Comparison of ENCODE assay signal across 29 cellular contexts in the genomic region with DNA sequence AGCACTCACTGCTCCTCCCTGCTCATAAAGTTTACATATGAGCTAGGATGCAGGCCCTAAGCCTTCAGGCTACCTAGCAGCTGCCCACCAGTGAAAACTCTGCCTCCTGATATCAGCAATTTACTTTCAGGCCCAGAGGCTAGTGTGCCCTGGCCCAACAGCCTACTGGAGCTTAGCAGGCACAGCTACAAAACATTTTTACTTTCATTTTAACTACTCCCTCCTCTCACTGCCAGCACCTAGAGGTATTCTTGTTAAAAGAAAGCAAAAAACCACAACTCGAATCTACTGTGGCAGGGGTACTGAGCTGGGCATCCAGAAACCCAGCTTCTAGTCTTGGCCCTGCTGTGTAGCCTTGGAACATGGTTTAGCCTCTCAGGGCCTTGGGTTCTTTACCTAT. TPM values are rescaled to one million over a fixed set of nuclear protein-coding genes. Genes with fewer than 3 reads are reported as not detected.
A peak's percentile ranks its signal among the peaks of the same experiment; 100 is the strongest.
DNase-seq lines count a peak whose midpoint lies in the region; ATAC-seq and TF ChIP-seq lines count a peak whose summit lies in the region.
"Had no signal": no experiment of that assay in that cellular context is flagged by ENCODE, and none has a peak within 500 bp of the region (broad histone marks: within the 10 kb centered on the region; RNA-seq: fewer than 3 reads in every experiment).

No MANE protein-coding gene starts in this region.

- peaks cover 0 to 2% (median 0%) of the 10 kb centered on the region in 7 donors for H3K9me3 Mint-ChIP-seq in CD4-positive, CD25-positive, alpha-beta regulatory T cell
- H3K9me3 Mint-ChIP-seq in osteocyte (ENCODE audit: unreplicated experiment) = no peaks in the 10 kb centered on the region
- H3K9me3 Mint-ChIP-seq: activated naive CD8-positive, alpha-beta T cell treated with anti-CD3 and anti-CD28 coated beads, Interleukin-2, amount 10 ng/mL, durations not matched to agents 7 days and 5 days; stimulated activated memory B cell treated with anti-CD40 and anti-IgM and Interleukin-4, amounts not matched to agents 10 μg/mL and 1 μg/mL and 100 μg/mL, for 72 hours had no signal

- no peak for ATAC-seq in CD4-positive, CD25-positive, alpha-beta regulatory T cell (ENCODE audit: low read depth in 2 of 2)
- ATAC-seq in GM18867 (IDR thresholded peaks at IDR 0.05; ENCODE audit: unreplicated experiment) (peak; percentile 80), HG02588 (IDR thresholded peaks at IDR 0.05; ENCODE audit: unreplicated experiment) (peak; percentile 50)
- ATAC-seq: heart right ventricle; stimulated activated memory B cell treated with anti-CD40 and anti-IgM and Interleukin-4, amounts not matched to agents 10 μg/mL and 1 μg/mL and 100 μg/mL, for 72 hours had no signal

- no peak overlapping the region for H3K27ac ChIP-seq in CD4-positive, CD25-positive, alpha-beta regulatory T cell (ENCODE audit: insufficient read depth, low read length, poor library complexity, severe bottlenecking)
- H3K27ac ChIP-seq in KOPT-K1 (ENCODE audit: low read depth, low read length, poor library complexity, severe bottlenecking) = peak overlapping the region; percentile 19
- H3K27ac ChIP-seq: heart right ventricle, HL-60, thoracic aorta had no signal

- H3K4me3 Mint-ChIP-seq in CD4-positive, CD25-positive, alpha-beta regulatory T cell = no peak overlapping the region
- H3K4me3 Mint-ChIP-seq in osteocyte (ENCODE audit: unreplicated experiment) = no peak overlapping the region
- H3K4me3 Mint-ChIP-seq: activated naive CD8-positive, alpha-beta T cell treated with anti-CD3 and anti-CD28 coated beads, Interleukin-2, amount 10 ng/mL, durations not matched to agents 7 days and 5 days; naive B cell; stimulated activated memory B cell treated with anti-CD40 and anti-IgM and Interleukin-4, amounts not matched to agents 10 μg/mL and 1 μg/mL and 100 μg/mL, for 72 hours had no signal

- no peak for TF ChIP-seq CTCF in osteocyte (IDR thresholded peaks at IDR 0.05)

- H3K9me3 ChIP-seq in CD4-positive, CD25-positive, alpha-beta regulatory T cell (ENCODE audit: control insufficient read depth in 2 of 2, low read length in 2 of 2) = no peaks in the 10 kb centered on the region
- H3K9me3 ChIP-seq in KOPT-K1 (ENCODE audit: insufficient read depth, low read length, poor library complexity, severe bottlenecking) = no peaks in the 10 kb centered on the region
- H3K9me3 ChIP-seq: heart right ventricle, MG63, thoracic aorta had no signal

- peak overlapping the region; percentile 10 to 72 (median 38) for H3K27ac Mint-ChIP-seq in CD4-positive, CD25-positive, alpha-beta regulatory T cell
- H3K27ac Mint-ChIP-seq in osteocyte (ENCODE audit: unreplicated experiment) = no peak overlapping the region
- H3K27ac Mint-ChIP-seq: activated naive CD8-positive, alpha-beta T cell treated with anti-CD3 and anti-CD28 coated beads, Interleukin-2, amount 10 ng/mL, durations not matched to agents 7 days and 5 days; naive B cell; stimulated activated memory B cell treated with anti-CD40 and anti-IgM and Interleukin-4, amounts not matched to agents 10 μg/mL and 1 μg/mL and 100 μg/mL, for 72 hours had no signal

- no peaks in the 10 kb centered on the region for H3K36me3 Mint-ChIP-seq in CD4-positive, CD25-positive, alpha-beta regulatory T cell
- no peaks in the 10 kb centered on the region for H3K36me3 Mint-ChIP-seq in osteocyte (ENCODE audit: unreplicated experiment)
- H3K36me3 Mint-ChIP-seq: activated naive CD8-positive, alpha-beta T cell treated with anti-CD3 and anti-CD28 coated beads, Interleukin-2, amount 10 ng/mL, durations not matched to agents 7 days and 5 days; naive B cell; stimulated activated memory B cell treated with anti-CD40 and anti-IgM and Interleukin-4, amounts not matched to agents 10 μg/mL and 1 μg/mL and 100 μg/mL, for 72 hours had no signal

- peaks cover 5% of the 10 kb centered on the region for H3K4me1 ChIP-seq in CD4-positive, CD25-positive, alpha-beta regulatory T cell (ENCODE audit: control insufficient read depth, insufficient read depth, low read length, poor library complexity, severe bottlenecking)
- H3K4me1 ChIP-seq: heart right ventricle had no signal

- peaks cover 2% of the 10 kb centered on the region for H3K27me3 ChIP-seq in CD4-positive, CD25-positive, alpha-beta regulatory T cell (ENCODE audit: control insufficient read depth, insufficient read depth, low read length)

- H3K4me1 Mint-ChIP-seq in CD4-positive, CD25-positive, alpha-beta regulatory T cell = peaks cover 0 to 7% (median 2%) of the 10 kb centered on the region in 4 donors
- no peaks in the 10 kb centered on the region for H3K4me1 Mint-ChIP-seq in osteocyte (ENCODE audit: unreplicated experiment)

- H3K27me3 Mint-ChIP-seq in CD4-positive, CD25-positive, alpha-beta regulatory T cell = peaks cover 8% of the 10 kb centered on the region
- H3K27me3 Mint-ChIP-seq in osteocyte (ENCODE audit: unreplicated experiment) = peaks cover 11% of the 10 kb centered on the region

- H3K4me3 ChIP-seq in CD4-positive, CD25-positive, alpha-beta regulatory T cell (ENCODE audit: low read depth, low read length) = no peak overlapping the region
- H3K4me3 ChIP-seq: heart right ventricle, MG63, skin epidermis, thoracic aorta had no signal

- DNase-seq in CD4-positive, CD25-positive, alpha-beta regulatory T cell = peak in 1 of 3 donors; percentile 26
- no peak for DNase-seq in DMS153 (lab: John Stamatoyannopoulos, UW)
- DNase-seq in dedifferentiated amniotic fluid mesenchymal stem cell (ENCODE audit: extremely low spot score) = no peak
- no peak for DNase-seq in osteocyte (ENCODE audit: extremely low spot score, unreplicated experiment)
- DNase-seq in kidney tubule cell (ENCODE audit: low spot score) = no peak
- DNase-seq: activated CD4-positive, alpha-beta T cell treated with anti-CD3 and anti-CD28 coated beads for 4 hours; activated CD8-positive, alpha-beta memory T cell treated with anti-CD3 and anti-CD28 coated beads, Interleukin-2, amount 50 U/mL, for 4 hours; activated effector memory CD4-positive, alpha-beta T cell treated with Interleukin-2 at 50 U/mL for 16 hours; activated naive CD8-positive, alpha-beta T cell treated with anti-CD3 and anti-CD28 coated beads, Interleukin-2, amount 10 ng/mL, durations not matched to agents 7 days and 5 days; DMS 273 treated with DMSO at 0.1 percent for 48 hours; foreskin fibroblast; heart right ventricle; mesendoderm; MG63; naive B cell; NCI-H1436 treated with DMSO at 0.1 percent for 48 hours; NCI-H524 treated with DMSO at 0.1 percent for 48 hours; nucleus accumbens; stimulated activated CD4-positive, alpha-beta T cell treated with anti-CD3 and anti-CD28 coated beads, Interleukin-2, amount 100 ng/mL, for 24 hours had no signal

- H3K36me3 ChIP-seq in CD4-positive, CD25-positive, alpha-beta regulatory T cell (ENCODE audit: control insufficient read depth, insufficient read depth, low read length) = no peaks in the 10 kb centered on the region
- H3K36me3 ChIP-seq in KOPT-K1 (ENCODE audit: insufficient read depth, low read length) = no peaks in the 10 kb centered on the region
- H3K36me3 ChIP-seq: heart right ventricle, MG63, thoracic aorta had no signal

RNA-seq across cellular contexts. Expression of a gene that starts 5.8 kb away (rescaled TPM):
- total RNA-seq in CD4-positive, CD25-positive, alpha-beta regulatory T cell = not detected
- not detected for polyA plus RNA-seq in CD4-positive, CD25-positive, alpha-beta regulatory T cell
- not detected in 2 replicates for total RNA-seq in osteocyte
- total RNA-seq: activated naive CD8-positive, alpha-beta T cell treated with anti-CD3 and anti-CD28 coated beads, Interleukin-2, amount 10 ng/mL, durations not matched to agents 7 days and 5 days; epithelial cell of proximal tubule; G401; heart right ventricle; thoracic aorta had no signal
- polyA plus RNA-seq: AG04450, heart right ventricle had no signal

RNA-seq across cellular contexts. Expression of a gene that starts 36.3 kb away (rescaled TPM):
- not detected for total RNA-seq in CD4-positive, CD25-positive, alpha-beta regulatory T cell
- not detected for polyA plus RNA-seq in CD4-positive, CD25-positive, alpha-beta regulatory T cell
- not detected in 2 replicates for total RNA-seq in osteocyte
- total RNA-seq: activated naive CD8-positive, alpha-beta T cell treated with anti-CD3 and anti-CD28 coated beads, Interleukin-2, amount 10 ng/mL, durations not matched to agents 7 days and 5 days; epithelial cell of proximal tubule; G401; heart right ventricle; thoracic aorta had no signal
- polyA plus RNA-seq: AG04450, heart right ventricle had no signal

RNA-seq across cellular contexts. Expression of a gene that starts 50.5 kb away (rescaled TPM):
- not detected for total RNA-seq in CD4-positive, CD25-positive, alpha-beta regulatory T cell
- not detected for polyA plus RNA-seq in CD4-positive, CD25-positive, alpha-beta regulatory T cell
- total RNA-seq in osteocyte = not detected in 2 replicates
- total RNA-seq: activated naive CD8-positive, alpha-beta T cell treated with anti-CD3 and anti-CD28 coated beads, Interleukin-2, amount 10 ng/mL, durations not matched to agents 7 days and 5 days; epithelial cell of proximal tubule; G401; heart right ventricle; thoracic aorta had no signal
- polyA plus RNA-seq: AG04450, heart right ventricle had no signal

RNA-seq across cellular contexts. Expression of a gene that starts 59.1 kb away (rescaled TPM):
- total RNA-seq in CD4-positive, CD25-positive, alpha-beta regulatory T cell = not detected
- polyA plus RNA-seq in CD4-positive, CD25-positive, alpha-beta regulatory T cell = not detected
- total RNA-seq in osteocyte = not detected in 2 replicates
- total RNA-seq: activated naive CD8-positive, alpha-beta T cell treated with anti-CD3 and anti-CD28 coated beads, Interleukin-2, amount 10 ng/mL, durations not matched to agents 7 days and 5 days; epithelial cell of proximal tubule; G401; heart right ventricle; thoracic aorta had no signal
- polyA plus RNA-seq: AG04450, heart right ventricle had no signal

Comparison
In these comparisons a context has a peak if more than half of its experiments do, and no peak if none do; other contexts are left out.
1. ATAC-seq: peak in GM18867 (single experiment) and HG02588 (single experiment); none in CD4-positive, CD25-positive, alpha-beta regulatory T cell (0 of 2).